Comparison of ENCODE assay signal across 8 cellular contexts in genomic region chr19:52600639-52601024, GRCh38. TPM values are rescaled to one million over a fixed set of nuclear protein-coding genes. Genes with fewer than 3 reads are reported as not detected.
DNase-seq lines count a peak whose midpoint lies in the region; ATAC-seq and TF ChIP-seq lines count a peak whose summit lies in the region.

No MANE protein-coding gene starts in this region.

- H3K9ac ChIP-seq in Loucy (ENCODE audit: low read depth, low read length, poor library complexity, severe bottlenecking) = peak overlapping the region; percentile 75

- peak overlapping the region; percentile 96 for H3K4me2 ChIP-seq in Loucy (ENCODE audit: low read depth, low read length, poor library complexity, severe bottlenecking)

- H3K27me3 ChIP-seq in Loucy (ENCODE audit: insufficient read depth, low read length, poor library complexity, severe bottlenecking) (no peaks in the 10 kb centered on the region), left lung (no peaks in the 10 kb centered on the region), thymus (ENCODE audit: control insufficient read depth, insufficient read depth) (no peaks in the 10 kb centered on the region)

- H3F3A ChIP-seq in Loucy (ENCODE audit: low read depth) = no peaks in the 10 kb centered on the region

- H3K27ac ChIP-seq in left lung = peak overlapping the region; percentile 78 to 79
- H3K27ac ChIP-seq in thymus (ENCODE audit: low read depth) = peak overlapping the region; percentile 31

- in situ Hi-C loops in astrocyte of the cerebellum (cut with HindIII; ENCODE audit: low sequenced_read_pairs) = no loop called here
- in situ Hi-C loops in GM13976 (cut with MboI; ENCODE audit: low sequenced_read_pairs, unreplicated experiment) = no loop called here

- H3K9me2 ChIP-seq in Loucy (replicated peaks; ENCODE audit: low read depth, low read length) = no peaks in the 10 kb centered on the region

- peaks cover 19% of the 10 kb centered on the region for H3K79me2 ChIP-seq in Loucy (ENCODE audit: insufficient read depth, low read length)

- 1% methylated on average over 15 of the region's 15 CpGs for WGBS in thymus

- ATAC-seq in left lung = peak; percentile 16

- H3K4me1 ChIP-seq in Loucy (ENCODE audit: insufficient read depth, low read length, poor library complexity, severe bottlenecking) (peaks cover 21% of the 10 kb centered on the region), left lung (peaks cover 0 to 16% of the 10 kb centered on the region in 2 donors), thymus (ENCODE audit: control insufficient read depth, insufficient read depth, low read length) (peaks cover 8% of the 10 kb centered on the region)

- H2AFZ ChIP-seq in Loucy (ENCODE audit: low read length) = peak overlapping the region; percentile 94; the same call in 1 of the 2 replicates

- H4K20me1 ChIP-seq in Loucy (ENCODE audit: insufficient read depth, low read length, poor library complexity, severe bottlenecking) = peaks cover 6% of the 10 kb centered on the region

- peaks cover 12% of the 10 kb centered on the region; the same call in 1 of the 2 replicates for H3K36me3 ChIP-seq in Loucy (ENCODE audit: insufficient read depth, low read length)
- peaks cover 0 to 14% of the 10 kb centered on the region in 2 donors for H3K36me3 ChIP-seq in left lung
- H3K36me3 ChIP-seq in thymus (ENCODE audit: control insufficient read depth, insufficient read depth) = peaks cover 10% of the 10 kb centered on the region

- H3K4me3 ChIP-seq in Loucy (ENCODE audit: low read length, poor library complexity, severe bottlenecking) = peak overlapping the region; percentile 86
- peak overlapping the region; percentile 58 for H3K4me3 ChIP-seq in astrocyte of the cerebellum (ENCODE audit: low read depth, low read length)
- peak overlapping the region; percentile 56 to 75 for H3K4me3 ChIP-seq in left lung
- peak overlapping the region; percentile 69 for H3K4me3 ChIP-seq in thymus (ENCODE audit: low read length)

- intact Hi-C loops in left lung (cut with DNase I) = no loop called here

- H3K9me3 ChIP-seq in Loucy (ENCODE audit: insufficient read depth, low read depth, low read length) = no peaks in the 10 kb centered on the region
- H3K9me3 ChIP-seq in left lung = peaks cover 0 to 29% of the 10 kb centered on the region in 2 donors
- peaks cover 3% of the 10 kb centered on the region for H3K9me3 ChIP-seq in thymus (ENCODE audit: control insufficient read depth)

- DNase-seq in activated CD4-positive, alpha-beta T cell treated with anti-CD3 and anti-CD28 coated beads for 48 hours = peak; percentile 21
- DNase-seq in activated CD4-positive, alpha-beta T cell treated with anti-CD3 and anti-CD28 coated beads, Interleukin-2, amount 50 U/mL, for 1 hour = no peak
- no peak for DNase-seq in astrocyte of the cerebellum (ENCODE audit: low read depth)
- peak; percentile 40 to 78 for DNase-seq in left lung
- DNase-seq in GM13976 (ENCODE audit: low spot score) = no peak
- no peak for DNase-seq in Kasumi-1 (lab: John Stamatoyannopoulos, UW)

- TF ChIP-seq CTCF in Loucy (conservative IDR thresholded peaks at IDR 0.05; ENCODE audit: low read length) (no peak), astrocyte of the cerebellum (IDR thresholded peaks at IDR 0.05; ENCODE audit: low read depth, low read length, missing control alignments) (no peak), left lung (IDR thresholded peaks at IDR 0.05) (no peak), GM13976 (IDR thresholded peaks at IDR 0.05; ENCODE audit: borderline replicate concordance, control extremely low read depth, extremely low read depth, insufficient read depth, missing control alignments) (no peak)

RNA-seq across cellular contexts. Expression of gene ZNF701, which starts 30.5 kb away (rescaled TPM):
- total RNA-seq in left lung = 10 to 100 TPM; 18.1 to 19.1 TPM
- polyA plus RNA-seq in thymus = 17.7 TPM

RNA-seq across cellular contexts. Expression of gene ZNF83, which starts 37.5 kb away (rescaled TPM):
- total RNA-seq in left lung = 10 to 100 TPM; 44.0 to 44.1 TPM
- 150 TPM for polyA plus RNA-seq in thymus

Comparison
In these comparisons a context has a peak if more than half of its experiments do, and no peak if none do; other contexts are left out.
1. DNase-seq: peak in activated CD4-positive, alpha-beta T cell treated with anti-CD3 and anti-CD28 coated beads for 48 hours (single experiment) and left lung (2 of 2); none in activated CD4-positive, alpha-beta T cell treated with anti-CD3 and anti-CD28 coated beads, Interleukin-2, amount 50 U/mL, for 1 hour (single experiment), astrocyte of the cerebellum (single experiment), GM13976 (single experiment) and Kasumi-1 (0 of 2).
2. Peak in every context shown above with its lines, with median percentiles within 50 percentile points of each other: H3K4me3 ChIP-seq.